ENCODE assay signal across 9 cellular contexts in the genomic region with DNA sequence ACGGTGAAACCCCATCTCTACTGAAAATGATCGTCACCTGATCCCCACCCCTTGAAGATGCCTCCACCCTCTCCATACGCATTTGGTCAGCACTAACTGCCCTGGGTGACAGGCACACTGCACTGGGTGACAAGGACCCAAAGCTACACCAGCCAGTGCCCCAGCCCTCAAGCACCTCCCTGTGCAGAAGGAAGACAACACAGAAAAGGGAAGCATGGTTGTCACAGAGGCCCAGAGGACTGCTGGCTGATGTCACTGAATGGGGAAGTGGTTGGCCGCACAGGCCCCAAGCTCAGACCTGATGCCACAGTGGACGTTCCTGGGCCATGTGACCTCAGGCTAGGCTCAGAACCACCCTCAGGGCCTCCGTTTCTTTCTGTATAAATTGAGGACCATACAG. TPM values are rescaled to one million over a fixed set of nuclear protein-coding genes. Genes with fewer than 3 reads are reported as not detected.
DNase-seq lines count a peak whose midpoint lies in the region; ATAC-seq and TF ChIP-seq lines count a peak whose summit lies in the region.
"Had no signal": no experiment of that assay in that cellular context is flagged by ENCODE, and none has a peak within 500 bp of the region (broad histone marks: within the 10 kb centered on the region; RNA-seq: fewer than 3 reads in every experiment).

No MANE protein-coding gene starts in this region.

- H3K27ac ChIP-seq in foreskin keratinocyte = no peak overlapping the region

- no peaks in the 10 kb centered on the region for H3K4me1 ChIP-seq in foreskin keratinocyte

- DNase-seq in NOMO-1 (lab: John Stamatoyannopoulos, UW; ENCODE audit: unreplicated experiment in 2 of 2) = peak; percentile 100
- peak; percentile 85 for DNase-seq in germinal center (ENCODE audit: low spot score)
- no peak for DNase-seq in stimulated activated effector memory CD8-positive, alpha-beta T cell treated with anti-CD3 and anti-CD28 coated beads, Interleukin-12 subunit alpha, Interleukin-12 subunit beta, amount 100 ng/mL, for 72 hours (ENCODE audit: low spot score in 2 of 2)
- no peak for DNase-seq in foreskin keratinocyte
- DNase-seq in NCI-H748 (lab: John Stamatoyannopoulos, UW; ENCODE audit: unreplicated experiment) = no peak
- DNase-seq in COR-L47 (lab: John Stamatoyannopoulos, UW) = no peak

- TF ChIP-seq CTCF in foreskin keratinocyte (conservative IDR thresholded peaks at IDR 0.05) = no peak

- peaks cover 60% of the 10 kb centered on the region for H3K4me1 Mint-ChIP-seq in stimulated activated effector memory CD8-positive, alpha-beta T cell treated with anti-CD3 and anti-CD28 coated beads, Interleukin-12 subunit alpha, Interleukin-12 subunit beta, amount 100 ng/mL, for 72 hours

- peaks cover 47% of the 10 kb centered on the region for H3K36me3 Mint-ChIP-seq in stimulated activated effector memory CD8-positive, alpha-beta T cell treated with anti-CD3 and anti-CD28 coated beads, Interleukin-12 subunit alpha, Interleukin-12 subunit beta, amount 100 ng/mL, for 72 hours

- peak overlapping the region; percentile 54 for H3K27ac Mint-ChIP-seq in stimulated activated effector memory CD8-positive, alpha-beta T cell treated with anti-CD3 and anti-CD28 coated beads, Interleukin-12 subunit alpha, Interleukin-12 subunit beta, amount 100 ng/mL, for 72 hours

- ATAC-seq in GM18520 (IDR thresholded peaks at IDR 0.05; ENCODE audit: unreplicated experiment) (peak; percentile 47), HG02588 (IDR thresholded peaks at IDR 0.05; ENCODE audit: unreplicated experiment) (peak; percentile 60), foreskin keratinocyte (no peak)
- ATAC-seq in stimulated activated effector memory CD8-positive, alpha-beta T cell treated with anti-CD3 and anti-CD28 coated beads, Interleukin-12 subunit alpha, Interleukin-12 subunit beta, amount 100 ng/mL, for 72 hours = no peak

- no peaks in the 10 kb centered on the region for H3K9me3 Mint-ChIP-seq in stimulated activated effector memory CD8-positive, alpha-beta T cell treated with anti-CD3 and anti-CD28 coated beads, Interleukin-12 subunit alpha, Interleukin-12 subunit beta, amount 100 ng/mL, for 72 hours

- no peaks in the 10 kb centered on the region for H3K27me3 ChIP-seq in foreskin keratinocyte

- H3K4me3 Mint-ChIP-seq in stimulated activated effector memory CD8-positive, alpha-beta T cell treated with anti-CD3 and anti-CD28 coated beads, Interleukin-12 subunit alpha, Interleukin-12 subunit beta, amount 100 ng/mL, for 72 hours = no peak overlapping the region

RNA-seq across cellular contexts. Expression of a gene that starts 4.2 kb away (rescaled TPM):
- 0.25 and 0.37 TPM in 2 replicates for total RNA-seq in foreskin keratinocyte
- polyA plus RNA-seq in foreskin keratinocyte = 0.20 and 0.23 TPM in 2 replicates
- total RNA-seq: RPMI7951 had no signal

RNA-seq across cellular contexts. Expression of a gene that starts 11.2 kb away (rescaled TPM):
- total RNA-seq in foreskin keratinocyte = 16.5 and 16.8 TPM in 2 replicates
- polyA plus RNA-seq in foreskin keratinocyte = 14.3 and 17.4 TPM in 2 replicates

RNA-seq across cellular contexts. Expression of a gene that starts 59.4 kb away (rescaled TPM):
- 1.3 and 1.6 TPM in 2 replicates for total RNA-seq in foreskin keratinocyte
- 1.3 and 1.4 TPM in 2 replicates for polyA plus RNA-seq in foreskin keratinocyte

Comparison
In these comparisons a context has a peak if more than half of its experiments do, and no peak if none do; other contexts are left out.
1. ATAC-seq: peak in GM18520 (single experiment) and HG02588 (single experiment); none in stimulated activated effector memory CD8-positive, alpha-beta T cell treated with anti-CD3 and anti-CD28 coated beads, Interleukin-12 subunit alpha, Interleukin-12 subunit beta, amount 100 ng/mL, for 72 hours (single experiment) and foreskin keratinocyte (single experiment).
2. DNase-seq: peak in NOMO-1 (2 of 2) and germinal center (single experiment); none in stimulated activated effector memory CD8-positive, alpha-beta T cell treated with anti-CD3 and anti-CD28 coated beads, Interleukin-12 subunit alpha, Interleukin-12 subunit beta, amount 100 ng/mL, for 72 hours (0 of 2), foreskin keratinocyte (0 of 2), NCI-H748 (single experiment) and COR-L47 (single experiment).